1 cellular context compared by ENCODE assay signal in the genomic region with DNA sequence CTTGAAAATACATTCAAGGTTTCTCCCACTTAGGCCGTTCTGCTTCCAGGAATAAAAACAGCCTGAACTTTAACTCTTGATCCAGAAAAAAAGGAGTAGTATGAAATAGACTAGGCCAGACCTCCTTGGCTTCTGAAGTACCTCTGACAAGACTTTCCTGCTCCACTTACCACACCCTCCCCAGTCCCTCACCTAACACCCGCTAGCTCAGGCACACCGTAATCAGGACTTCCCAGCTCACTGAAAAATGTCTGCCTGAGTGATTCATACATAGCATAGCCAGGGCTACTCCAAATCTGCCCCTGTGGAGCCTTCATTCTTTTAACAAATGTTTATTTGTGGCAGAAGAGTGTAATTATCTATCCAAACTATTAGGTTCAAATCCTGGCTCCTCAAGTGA.
TF ChIP-seq lines count a peak whose summit lies in the region.

No MANE protein-coding gene starts in this region.

TF ChIP-seq in WTC11, 78 proteins besides CTCF, POLR2A, EP300 and RAD21 (continued from another document):
- TF ChIP-seq, protein P1, sequence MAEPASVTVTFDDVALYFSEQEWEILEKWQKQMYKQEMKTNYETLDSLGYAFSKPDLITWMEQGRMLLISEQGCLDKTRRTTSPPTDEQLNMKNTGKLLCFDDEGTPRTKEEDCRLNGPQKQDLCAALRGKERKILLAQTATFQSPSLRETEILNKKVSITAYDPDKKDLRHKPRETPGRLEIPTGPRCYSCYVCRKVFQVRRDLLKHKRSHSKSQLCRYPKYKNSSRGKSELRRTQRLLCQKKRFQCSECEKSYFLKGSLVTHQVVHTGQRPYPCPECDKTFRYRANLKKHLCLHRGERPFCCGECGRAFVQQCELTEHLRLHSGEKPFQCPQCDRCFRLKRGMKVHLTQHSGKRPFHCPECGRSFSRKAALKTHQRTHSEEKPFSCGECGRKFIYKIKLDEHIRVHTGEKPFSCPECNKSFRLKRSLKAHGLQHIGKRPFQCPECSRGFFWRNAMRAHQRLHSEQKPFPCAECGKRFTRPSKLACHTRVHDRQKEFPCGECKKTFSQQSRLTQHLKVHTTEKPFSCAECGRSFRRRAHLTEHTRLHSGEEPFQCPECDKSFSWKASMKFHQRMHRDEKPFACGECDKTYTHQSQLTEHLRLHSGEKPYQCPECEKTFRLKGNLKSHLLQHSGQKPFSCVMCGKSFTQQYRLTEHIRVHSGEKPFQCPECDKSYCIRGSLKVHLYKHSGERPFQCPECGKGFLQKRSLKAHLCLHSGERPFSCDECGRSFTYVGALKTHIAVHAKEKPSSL (CRISPR knock-in tag; conservative IDR thresholded peaks at IDR 0.05) = no peak
- no peak for TF ChIP-seq GABPB1 (CRISPR knock-in tag; IDR thresholded peaks at IDR 0.05)
- no peak for TF ChIP-seq NFE2L1 (CRISPR knock-in tag; IDR thresholded peaks at IDR 0.05)
- TF ChIP-seq, protein P2, sequence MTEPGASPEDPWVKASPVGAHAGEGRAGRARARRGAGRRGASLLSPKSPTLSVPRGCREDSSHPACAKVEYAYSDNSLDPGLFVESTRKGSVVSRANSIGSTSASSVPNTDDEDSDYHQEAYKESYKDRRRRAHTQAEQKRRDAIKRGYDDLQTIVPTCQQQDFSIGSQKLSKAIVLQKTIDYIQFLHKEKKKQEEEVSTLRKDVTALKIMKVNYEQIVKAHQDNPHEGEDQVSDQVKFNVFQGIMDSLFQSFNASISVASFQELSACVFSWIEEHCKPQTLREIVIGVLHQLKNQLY (CRISPR knock-in tag; IDR thresholded peaks at IDR 0.05) = no peak
- no peak for TF ChIP-seq ZNF671 (CRISPR knock-in tag; IDR thresholded peaks at IDR 0.05)
- TF ChIP-seq NR1H2 (CRISPR knock-in tag; IDR thresholded peaks at IDR 0.05) = no peak
TF ChIP-seq in WTC11: peak in this region for 0.
